In genomic region chr19:17136617-17137016, GRCh38 we compare ENCODE assay signal across 15 cellular contexts.
A peak's percentile ranks its signal among the peaks of the same experiment; 100 is the strongest.
DNase-seq lines count a peak whose midpoint lies in the region; ATAC-seq, FAIRE-seq and TF ChIP-seq lines count a peak whose summit lies in the region.
"Had no signal": no experiment of that assay in that cellular context is flagged by ENCODE, and none has a peak within 500 bp of the region (broad histone marks: within the 10 kb centered on the region; RNA-seq: fewer than 3 reads in every experiment).

No MANE protein-coding gene starts in this region.

- H3K9me3 ChIP-seq in DOHH2 (ENCODE audit: control insufficient read depth, insufficient read depth, low read length) (no peaks in the 10 kb centered on the region), left lung (no peaks in the 10 kb centered on the region), skeletal muscle tissue (ENCODE audit: control insufficient read depth in 3 of 3, low read length in 3 of 3) (no peaks in the 10 kb centered on the region), mucosa of descending colon (no peaks in the 10 kb centered on the region)

- peak overlapping the region; percentile 73 for H3K27ac ChIP-seq in DOHH2 (ENCODE audit: low read depth, low read length)
- peak overlapping the region; percentile 95 for H3K27ac ChIP-seq in RWPE1
- H3K27ac ChIP-seq in left lung: peak overlapping the region; percentile 83 to 94
- peak overlapping the region; percentile 90 for H3K27ac ChIP-seq in skeletal muscle tissue (ENCODE audit: low read depth, low read length)

- H3K27me3 ChIP-seq in DOHH2 (ENCODE audit: control insufficient read depth, low read length) (no peaks in the 10 kb centered on the region), left lung (no peaks in the 10 kb centered on the region), skeletal muscle tissue (ENCODE audit: control insufficient read depth in 3 of 3, insufficient read depth in 3 of 3, low read length in 3 of 3) (no peaks in the 10 kb centered on the region)

- H3K4me1 ChIP-seq in DOHH2 (ENCODE audit: control insufficient read depth, low read length): peaks cover 47% of the 10 kb centered on the region
- H3K4me1 ChIP-seq in left lung: peaks cover 27 to 71% of the 10 kb centered on the region in 2 donors
- H3K4me1 ChIP-seq in skeletal muscle tissue (ENCODE audit: control insufficient read depth in 3 of 3, insufficient read depth in 3 of 3, low read length in 3 of 3): peaks cover 16 to 33% (median 31%) of the 10 kb centered on the region in 3 donors
- peaks cover 5% of the 10 kb centered on the region for H3K4me1 ChIP-seq in mucosa of descending colon (ENCODE audit: low read depth)

- ATAC-seq in left lung: no peak
- ATAC-seq in mucosa of descending colon: no peak
- ATAC-seq: esophagus mucosa had no signal

- peak overlapping the region in 2 of 3 donors; percentile 80 to 85 for H3K9ac ChIP-seq in skeletal muscle tissue (ENCODE audit: low read depth in 1 of 3, low read length in 3 of 3)

- no peak for TF ChIP-seq CTCF in DOHH2 (IDR thresholded peaks at IDR 0.05; ENCODE audit: low read depth, low read length, poor library complexity, severe bottlenecking)
- no peak for TF ChIP-seq CTCF in RWPE1 (conservative IDR thresholded peaks at IDR 0.05; ENCODE audit: low read depth)
- TF ChIP-seq CTCF in left lung (IDR thresholded peaks at IDR 0.05): no peak
- no peak for TF ChIP-seq CTCF in mucosa of descending colon (IDR thresholded peaks at IDR 0.05)

- POLR2A ChIA-PET in RWPE1 (lab: Yijun Ruan, JAX; ENCODE audit: low non-redundant PET): no interaction called here

- H3F3A ChIP-seq in DOHH2 (ENCODE audit: control insufficient read depth, insufficient read depth): peaks cover 15% of the 10 kb centered on the region

- H3K4me3 ChIP-seq in DOHH2 (ENCODE audit: low read length) (peak overlapping the region; percentile 55; the same call in 1 of the 2 replicates), left lung (no peak overlapping the region), skeletal muscle tissue (ENCODE audit: low read length in 3 of 3) (no peak overlapping the region), mucosa of descending colon (no peak overlapping the region)

- no peaks in the 10 kb centered on the region for H3K9me2 ChIP-seq in DOHH2 (replicated peaks; ENCODE audit: control insufficient read depth, low read length)

- no peak for TF ChIP-seq POLR2A in H54 (IDR thresholded peaks at IDR 0.05; ENCODE audit: low read depth, low read length)

- H4K20me1 ChIP-seq in DOHH2 (ENCODE audit: control insufficient read depth, insufficient read depth, low read depth, low read length): no peaks in the 10 kb centered on the region

- H3K36me3 ChIP-seq in DOHH2 (ENCODE audit: control insufficient read depth, low read length) (peaks cover 11% of the 10 kb centered on the region), left lung (peaks cover 0 to 6% of the 10 kb centered on the region in 2 donors), skeletal muscle tissue (ENCODE audit: control insufficient read depth in 3 of 3, insufficient read depth in 3 of 3, low read length in 3 of 3) (no peaks in the 10 kb centered on the region), mucosa of descending colon (ENCODE audit: low read depth) (no peaks in the 10 kb centered on the region)

- H3K79me2 ChIP-seq in DOHH2 (ENCODE audit: control insufficient read depth, low read length): peaks cover 60% of the 10 kb centered on the region

- CTCF ChIA-PET in RWPE1 (lab: Yijun Ruan, JAX): interaction anchor here (0.5 kb wide), 1 partner anchor 127 kb away, joined by 4 read pairs; no protein-coding TSS in a partner anchor

- DNase-seq in RWPE1 (ENCODE audit: low spot score) (no peak), left lung (no peak), mucosa of descending colon (no peak), ureter (ENCODE audit: low spot score) (no peak), NOMO-1 (lab: John Stamatoyannopoulos, UW; ENCODE audit: unreplicated experiment in 2 of 2) (no peak), H54 (ENCODE audit: insufficient read length, low spot score) (no peak)
- DNase-seq: activated CD4-positive, CD25-positive, alpha-beta regulatory T cell; caudate nucleus; immature natural killer cell; NCI-H446; SHP77 had no signal

- intact Hi-C loops in left lung (cut with DNase I) (no loop called here), mucosa of descending colon (cut with DNase I, micrococcal nuclease) (no loop called here)

- peak overlapping the region; percentile 73 for H3K4me2 ChIP-seq in DOHH2 (ENCODE audit: low read length)

- FAIRE-seq in H54 (lab: Jason Lieb, UNC): no peak
- FAIRE-seq: D721Med had no signal
